ENCODE assay signal across 27 cellular contexts in the genomic region with DNA sequence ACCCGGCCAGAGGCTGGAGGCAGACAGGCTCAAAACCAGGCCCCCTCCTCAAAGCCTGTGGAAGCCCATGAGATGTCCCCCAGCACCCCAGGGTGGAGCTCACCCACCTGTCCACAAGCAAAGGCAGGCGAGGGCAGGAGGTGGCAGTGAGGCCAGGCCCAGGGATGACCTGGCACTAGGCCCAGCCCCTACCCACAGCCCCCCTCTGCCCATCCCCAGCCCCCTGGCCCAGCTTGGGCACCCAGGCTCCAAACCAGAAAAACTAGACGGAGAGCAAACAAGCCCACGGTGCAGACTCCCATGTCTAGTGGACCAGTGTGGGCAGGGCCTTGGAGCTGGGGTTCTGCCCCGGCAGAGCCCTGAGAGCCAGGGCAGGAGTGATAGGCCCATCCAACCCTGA. TPM values are rescaled to one million over a fixed set of nuclear protein-coding genes. Genes with fewer than 3 reads are reported as not detected.
"Had no signal": no experiment of that assay in that cellular context is flagged by ENCODE, and none has a peak within 500 bp of the region (broad histone marks: within the 10 kb centered on the region; RNA-seq: fewer than 3 reads in every experiment).

No MANE protein-coding gene starts in this region.

- H3K4me3 ChIP-seq: stomach, suprapubic skin, testis, thoracic aorta, thyroid gland, tibial artery, tibial nerve, transverse colon, upper lobe of left lung, upper lobe of right lung, uterus, vagina had no signal

- H3K27me3 ChIP-seq: testis, thyroid gland, transverse colon, upper lobe of left lung, upper lobe of right lung, uterus, vagina had no signal

- ATAC-seq: stimulated activated effector memory CD8-positive, alpha-beta T cell treated with anti-CD3 and anti-CD28 coated beads, Interleukin-12 subunit alpha, Interleukin-12 subunit beta, amount 100 ng/mL, for 72 hours; stimulated activated memory B cell treated with anti-CD40 and anti-IgM and Interleukin-4, amounts not matched to agents 10 μg/mL and 1 μg/mL and 100 μg/mL, for 72 hours; stimulated activated naive B cell treated with anti-CD40 and anti-IgM and Interleukin-4, amounts not matched to agents 10 μg/mL and 1 μg/mL and 100 μg/mL, for 72 hours; stimulated activated naive CD8-positive, alpha-beta T cell treated with anti-CD3 and anti-CD28 coated beads, Interleukin-15, amount 100 ng/mL, for 72 hours; stimulated activated naive CD8-positive, alpha-beta T cell treated with anti-CD3 and anti-CD28 coated beads, Interleukin-15, Interleukin-2, amounts not matched to agents 100 U/mL and 50 U/mL, for 24 hours; upper lobe of right lung had no signal

- DNase-seq: stimulated activated CD4-positive, alpha-beta T cell treated with anti-CD3 and anti-CD28 coated beads, Interleukin-2, amount 100 ng/mL, for 48 hours; stimulated activated CD4-positive, alpha-beta T cell treated with anti-CD3 and anti-CD28 coated beads, Interleukin-4, amount 100 ng/mL, for 1 hour; stimulated activated CD4-positive, alpha-beta T cell treated with anti-CD3 and anti-CD28 coated beads, Interleukin-4, amount 100 ng/mL, for 24 hours; stimulated activated CD4-positive, alpha-beta T cell treated with anti-CD3 and anti-CD28 coated beads, Interleukin-4, amount 100 ng/mL, for 4 hours; stimulated activated CD8-positive, alpha-beta memory T cell treated with anti-CD3 and anti-CD28 coated beads, Interleukin-4, amount 100 ng/mL, for 48 hours; stimulated activated naive B cell treated with anti-CD40 and anti-IgM and Interleukin-4, amounts not matched to agents 10 μg/mL and 1 μg/mL and 100 μg/mL, for 72 hours; stimulated activated naive CD4-positive, alpha-beta T cell; stimulated activated naive CD4-positive, alpha-beta T cell treated with Interleukin-2 at 50 U/mL for 16 hours; stimulated activated naive CD8-positive, alpha-beta T cell treated with anti-CD3 and anti-CD28 coated beads, Interleukin-15, amount 100 ng/mL, for 72 hours; stimulated activated naive CD8-positive, alpha-beta T cell treated with anti-CD3 and anti-CD28 coated beads, Interleukin-15, Interleukin-2, amounts not matched to agents 100 U/mL and 50 U/mL, for 24 hours; stomach; substantia nigra; testis; thyroid gland; tibial artery; transverse colon; trophoblast cell; upper lobe of right lung; uterus had no signal

- H3K27ac ChIP-seq: stomach, suprapubic skin, testis, thoracic aorta, thyroid gland, tibial artery, tibial nerve, transverse colon, upper lobe of left lung, upper lobe of right lung, uterus, vagina had no signal

- H3K9me3 ChIP-seq: stomach, suprapubic skin, testis, thoracic aorta, thyroid gland, tibial artery, tibial nerve, transverse colon, upper lobe of left lung, upper lobe of right lung, uterus, vagina had no signal

- H3K4me1 ChIP-seq: stomach, suprapubic skin, testis, tibial artery, transverse colon, upper lobe of left lung, upper lobe of right lung, uterus, vagina had no signal

- H3K36me3 ChIP-seq: stomach, suprapubic skin, thoracic aorta, thyroid gland, tibial artery, tibial nerve, transverse colon, upper lobe of left lung, upper lobe of right lung, uterus, vagina had no signal

RNA-seq across cellular contexts. Expression of gene TBX1, which starts 17.0 kb away (rescaled TPM):
- total RNA-seq: temporal lobe had no signal
